8 cellular contexts compared by ENCODE assay signal in genomic region chr6:159788757-159789376, GRCh38. TPM values are rescaled to one million over a fixed set of nuclear protein-coding genes. Genes with fewer than 3 reads are reported as not detected.
A peak's percentile ranks its signal among the peaks of the same experiment; 100 is the strongest.
DNase-seq lines count a peak whose midpoint lies in the region; TF ChIP-seq lines count a peak whose summit lies in the region.

No MANE protein-coding gene starts in this region.

- H3K4me1 Mint-ChIP-seq in activated T-cell treated with anti-CD3 and anti-CD28 coated beads, Interleukin-2, amount 50 U/mL, for 24 hours (ENCODE audit: low read depth) = peaks cover 62% of the 10 kb centered on the region
- H3K4me1 Mint-ChIP-seq in neural crest cell = peaks cover 59% of the 10 kb centered on the region

- DNase-seq in NCI-H1417 (lab: John Stamatoyannopoulos, UW) (peak in 2 of 3 experiments; percentile 44 to 59), NCI-H1417 treated with DMSO at 0.1 percent for 48 hours (lab: John Stamatoyannopoulos, UW) (no peak), fibroblast of pulmonary artery (ENCODE audit: low read depth) (peak; percentile 37), neural crest cell (ENCODE audit: low read depth, low spot score) (peak; percentile 16), GM20000 (ENCODE audit: low spot score) (no peak)
- peak; percentile 59 for DNase-seq in activated T-cell treated with anti-CD3 and anti-CD28 coated beads, Interleukin-2, amount 50 U/mL, for 24 hours

- peak overlapping the region; percentile 96 for H3K4me3 ChIP-seq in fibroblast of pulmonary artery (replicated peaks; ENCODE audit: low read depth, low read length)
- H3K4me3 ChIP-seq in urinary bladder (ENCODE audit: low read depth, low read length) = peak overlapping the region; percentile 95

- no peak for TF ChIP-seq CTCF in fibroblast of pulmonary artery (IDR thresholded peaks at IDR 0.05; ENCODE audit: low read length, missing control alignments)
- TF ChIP-seq CTCF in neural crest cell (conservative IDR thresholded peaks at IDR 0.05) = no peak
- TF ChIP-seq CTCF in GM20000 (IDR thresholded peaks at IDR 0.05; ENCODE audit: extremely low read depth, missing control alignments) = no peak

- H3K27ac Mint-ChIP-seq in activated T-cell treated with anti-CD3 and anti-CD28 coated beads, Interleukin-2, amount 50 U/mL, for 24 hours = peak overlapping the region; percentile 100
- peak overlapping the region; percentile 94 for H3K27ac Mint-ChIP-seq in neural crest cell (ENCODE audit: unreplicated experiment)

- WGBS in urinary bladder = under 1% methylated on average over 59 of the region's 59 CpGs

- peak overlapping the region; percentile 98 for H3K4me3 Mint-ChIP-seq in activated T-cell treated with anti-CD3 and anti-CD28 coated beads, Interleukin-2, amount 50 U/mL, for 24 hours
- H3K4me3 Mint-ChIP-seq in neural crest cell = peak overlapping the region; percentile 98

- peaks cover 2% of the 10 kb centered on the region for H3K4me1 ChIP-seq in urinary bladder (ENCODE audit: insufficient read depth)

- H3K36me3 ChIP-seq in KOPT-K1 (ENCODE audit: insufficient read depth, low read length) = peaks cover 70% of the 10 kb centered on the region
- peaks cover 3% of the 10 kb centered on the region for H3K36me3 ChIP-seq in urinary bladder (ENCODE audit: insufficient read depth)

- no peaks in the 10 kb centered on the region for H3K27me3 Mint-ChIP-seq in activated T-cell treated with anti-CD3 and anti-CD28 coated beads, Interleukin-2, amount 50 U/mL, for 24 hours
- peaks cover 2% of the 10 kb centered on the region for H3K27me3 Mint-ChIP-seq in neural crest cell (ENCODE audit: low read depth)

- H3K9me3 ChIP-seq in KOPT-K1 (ENCODE audit: insufficient read depth, low read length, poor library complexity, severe bottlenecking) = no peaks in the 10 kb centered on the region

- H3K9me3 Mint-ChIP-seq in activated T-cell treated with anti-CD3 and anti-CD28 coated beads, Interleukin-2, amount 50 U/mL, for 24 hours = no peaks in the 10 kb centered on the region
- no peaks in the 10 kb centered on the region for H3K9me3 Mint-ChIP-seq in neural crest cell

- peaks cover 96% of the 10 kb centered on the region for H3K36me3 Mint-ChIP-seq in activated T-cell treated with anti-CD3 and anti-CD28 coated beads, Interleukin-2, amount 50 U/mL, for 24 hours (ENCODE audit: low read depth)
- peaks cover 25% of the 10 kb centered on the region for H3K36me3 Mint-ChIP-seq in neural crest cell (ENCODE audit: low read depth)

- H3K27ac ChIP-seq in KOPT-K1 (ENCODE audit: low read depth, low read length, poor library complexity, severe bottlenecking) = peak overlapping the region; percentile 92
- peak overlapping the region; percentile 86 for H3K27ac ChIP-seq in urinary bladder (ENCODE audit: low read depth)

RNA-seq across cellular contexts. Expression of gene TCP1, which starts 0.5 kb away (rescaled TPM):
- 246 and 248 TPM in 2 replicates for total RNA-seq in neural crest cell
- total RNA-seq in urinary bladder = 137 TPM
- 147 TPM for polyA plus RNA-seq in urinary bladder

RNA-seq across cellular contexts. Expression of gene MRPL18, which starts 1.4 kb away (rescaled TPM):
- total RNA-seq in neural crest cell = 53.0 and 56.3 TPM in 2 replicates
- total RNA-seq in urinary bladder = 58.0 TPM
- 77.7 TPM for polyA plus RNA-seq in urinary bladder

RNA-seq across cellular contexts. Expression of gene PNLDC1, which starts 11.2 kb away (rescaled TPM):
- total RNA-seq in neural crest cell (0.49 TPM in 1 of 2 replicates, not detected in the other), urinary bladder (not detected)
- 0.15 TPM for polyA plus RNA-seq in urinary bladder

RNA-seq across cellular contexts. Expression of gene ACAT2, which starts 27.0 kb away (rescaled TPM):
- total RNA-seq in neural crest cell (419 and 443 TPM in 2 replicates), urinary bladder (16.6 TPM)
- 16.3 TPM for polyA plus RNA-seq in urinary bladder

Comparison
In these comparisons a context has a peak if more than half of its experiments do, and no peak if none do; other contexts are left out.
1. DNase-seq: peak in NCI-H1417 (2 of 3), activated T-cell treated with anti-CD3 and anti-CD28 coated beads, Interleukin-2, amount 50 U/mL, for 24 hours (single experiment), fibroblast of pulmonary artery (single experiment) and neural crest cell (single experiment); none in NCI-H1417 treated with DMSO at 0.1 percent for 48 hours (single experiment) and GM20000 (single experiment).